Comparison of ENCODE assay signal across 9 cellular contexts in the genomic region with DNA sequence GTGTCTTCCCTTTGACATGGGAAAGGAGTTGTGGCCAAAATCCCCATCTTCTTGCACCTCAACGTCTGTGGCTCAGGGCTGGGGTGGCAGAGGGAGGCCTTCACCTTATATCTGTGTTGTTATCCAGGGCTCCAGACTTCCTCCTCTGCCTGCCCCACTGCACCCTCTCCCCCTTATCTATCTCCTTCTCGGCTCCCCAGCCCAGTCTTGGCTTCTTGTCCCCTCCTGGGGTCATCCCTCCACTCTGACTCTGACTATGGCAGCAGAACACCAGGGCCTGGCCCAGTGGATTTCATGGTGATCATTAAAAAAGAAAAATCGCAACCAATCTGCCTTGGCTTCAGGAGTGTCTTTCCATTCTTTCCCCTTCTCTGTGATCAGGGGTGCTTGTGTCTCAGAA. TPM values are rescaled to one million over a fixed set of nuclear protein-coding genes. Genes with fewer than 3 reads are reported as not detected.
A peak's percentile ranks its signal among the peaks of the same experiment; 100 is the strongest.
DNase-seq lines count a peak whose midpoint lies in the region; ATAC-seq and TF ChIP-seq lines count a peak whose summit lies in the region.
"Had no signal": no experiment of that assay in that cellular context is flagged by ENCODE, and none has a peak within 500 bp of the region (broad histone marks: within the 10 kb centered on the region; RNA-seq: fewer than 3 reads in every experiment).

No MANE protein-coding gene starts in this region.

- no peaks in the 10 kb centered on the region for H3K9me2 ChIP-seq in OCI-LY7 (ENCODE audit: insufficient read depth, low read length)

- peaks cover 9% of the 10 kb centered on the region; the same call in 1 of the 2 replicates for H4K20me1 ChIP-seq in OCI-LY7 (ENCODE audit: insufficient read depth, low read length)
- H4K20me1 ChIP-seq in osteoblast (ENCODE audit: insufficient read depth, low read length): peaks cover 13% of the 10 kb centered on the region

- H3K36me3 ChIP-seq in OCI-LY7 (ENCODE audit: insufficient read depth, low read length): peaks cover 16% of the 10 kb centered on the region
- H3K36me3 ChIP-seq in ectodermal cell (ENCODE audit: control insufficient read depth, insufficient read depth, low read length): no peaks in the 10 kb centered on the region
- H3K36me3 ChIP-seq in osteoblast (ENCODE audit: insufficient read depth, low read length): peaks cover 4% of the 10 kb centered on the region
- H3K36me3 ChIP-seq: vagina had no signal

- peak overlapping the region; percentile 67; the same call in 1 of the 2 replicates for H2AFZ ChIP-seq in OCI-LY7 (ENCODE audit: low read length)
- H2AFZ ChIP-seq in osteoblast (ENCODE audit: low read length): no peak overlapping the region

- intact Hi-C loops in OCI-LY7 (cut with micrococcal nuclease; ENCODE audit: unreplicated experiment): loop anchor here (2.0 to 10.0 kb wide), 3 partner anchors 56 to 1004 kb away; a partner anchor contains a TSS

- CTCF ChIA-PET in OCI-LY7 (lab: Charles Lee; ENCODE audit: unreplicated experiment): no interaction called here

- no peak for ATAC-seq in HG03442 (IDR thresholded peaks at IDR 0.05; ENCODE audit: unreplicated experiment)
- ATAC-seq in HG03095 (IDR thresholded peaks at IDR 0.05; ENCODE audit: unreplicated experiment): no peak
- ATAC-seq in HG03097 (IDR thresholded peaks at IDR 0.05; ENCODE audit: low FRiP score, unreplicated experiment): no peak

- H3K27me3 ChIP-seq in ectodermal cell (ENCODE audit: control insufficient read depth, insufficient read depth, low read length, poor library complexity, severe bottlenecking) (peaks cover 10% of the 10 kb centered on the region), osteoblast (ENCODE audit: insufficient read depth, low read length) (no peaks in the 10 kb centered on the region)
- H3K27me3 ChIP-seq: vagina had no signal

- peak overlapping the region; percentile 67 for H3K27ac ChIP-seq in OCI-LY7 (ENCODE audit: low read depth, low read length, poor library complexity, severe bottlenecking)
- no peak overlapping the region for H3K27ac ChIP-seq in ectodermal cell (ENCODE audit: insufficient read depth, low read depth, low read length, poor library complexity, severe bottlenecking)
- peak overlapping the region; percentile 86 for H3K27ac ChIP-seq in osteoblast (ENCODE audit: low read depth, low read length)

- POLR2A ChIA-PET in OCI-LY7 (lab: Charles Lee): interaction anchor here (1.4 to 1.9 kb wide), 2 partner anchors 8 to 54 kb away, joined by 4 to 10 read pairs; no protein-coding TSS in a partner anchor

- BruUV-seq in OCI-LY7 (replicated peaks; lab: Mats Ljungman, UMichigan): no TSS peak

- H3K4me3 ChIP-seq in OCI-LY7 (ENCODE audit: low read depth, low read length, poor library complexity, severe bottlenecking) (peak overlapping the region; percentile 90), ectodermal cell (ENCODE audit: insufficient read depth, low read depth, low read length) (peak overlapping the region; percentile 86), osteoblast (ENCODE audit: insufficient read depth, low read length) (peak overlapping the region; percentile 98)

- TF ChIP-seq CTCF in OCI-LY7 (conservative IDR thresholded peaks at IDR 0.05; ENCODE audit: low read length) (no peak), osteoblast (IDR thresholded peaks at IDR 0.05; ENCODE audit: extremely low read depth, low read depth, low read length) (no peak)

- H3K4me1 ChIP-seq in OCI-LY7 (ENCODE audit: insufficient read depth, low read length, poor library complexity, severe bottlenecking): peaks cover 25% of the 10 kb centered on the region
- H3K4me1 ChIP-seq in ectodermal cell (ENCODE audit: control insufficient read depth, insufficient read depth, low read length): peaks cover 9% of the 10 kb centered on the region
- peaks cover 17% of the 10 kb centered on the region for H3K4me1 ChIP-seq in osteoblast (ENCODE audit: insufficient read depth, low read length)

- H3K79me2 ChIP-seq in OCI-LY7 (ENCODE audit: insufficient read depth, low read depth, low read length) (peaks cover 38% of the 10 kb centered on the region), osteoblast (ENCODE audit: insufficient read depth, low read length) (peaks cover 27% of the 10 kb centered on the region)

- no peaks in the 10 kb centered on the region for H3K9me3 ChIP-seq in OCI-LY7 (ENCODE audit: low read length)
- H3K9me3 ChIP-seq in ectodermal cell (ENCODE audit: control insufficient read depth, low read length): no peaks in the 10 kb centered on the region
- H3K9me3 ChIP-seq in osteoblast (ENCODE audit: low read depth, low read length): no peaks in the 10 kb centered on the region
- H3K9me3 ChIP-seq: vagina had no signal

- DNase-seq in CMK (ENCODE audit: low read depth) (peak; percentile 82), OCI-LY7 (ENCODE audit: low spot score) (no peak), osteoblast (ENCODE audit: insufficient read length, low spot score, missing footprints) (no peak), NCI-H2196 treated with DMSO at 0.1 percent for 48 hours (lab: John Stamatoyannopoulos, UW; ENCODE audit: unreplicated experiment) (no peak)

- H3K4me2 ChIP-seq in OCI-LY7 (ENCODE audit: low read length) (peak overlapping the region; percentile 92), osteoblast (ENCODE audit: insufficient read depth, low read length) (peak overlapping the region; percentile 99)

- 78 to 87% methylated on average over 3 of the region's 3 CpGs for WGBS in ectodermal cell, 2 experiments

RNA-seq across cellular contexts. Expression of a gene that starts 0.9 kb away (rescaled TPM):
- 20.9 and 22.5 TPM in 2 replicates for total RNA-seq in OCI-LY7 (2014; rRNA removed; shearing (Covaris generic))
- 18.6 and 22.6 TPM in 2 replicates for total RNA-seq in OCI-LY7 (2022)
- polyA plus RNA-seq in ectodermal cell (2013, experiment 1 of 4): 2.4 TPM
- polyA plus RNA-seq in ectodermal cell (2013, experiment 2 of 4): 2.3 TPM
- polyA plus RNA-seq in ectodermal cell (2013, experiment 3 of 4): 2.4 TPM
- polyA plus RNA-seq in ectodermal cell (2013, experiment 4 of 4): 2.1 TPM
- 2.7 and 4.0 TPM in 2 replicates for total RNA-seq in osteoblast

RNA-seq across cellular contexts. Expression of a gene that starts 8.8 kb away (rescaled TPM):
- total RNA-seq in OCI-LY7 (2014; rRNA removed; shearing (Covaris generic)): 9.4 and 13.9 TPM in 2 replicates
- total RNA-seq in OCI-LY7 (2022): 5.1 and 7.2 TPM in 2 replicates
- polyA plus RNA-seq in ectodermal cell (2013, experiment 1 of 4): 32.5 TPM
- polyA plus RNA-seq in ectodermal cell (2013, experiment 2 of 4): 27.0 TPM
- polyA plus RNA-seq in ectodermal cell (2013, experiment 3 of 4): 24.3 TPM
- 26.6 TPM for polyA plus RNA-seq in ectodermal cell (2013, experiment 4 of 4)
- 2.9 and 3.3 TPM in 2 replicates for total RNA-seq in osteoblast

RNA-seq across cellular contexts. Expression of a gene that starts 55.8 kb away (rescaled TPM):
- 66.5 and 76.1 TPM in 2 replicates for total RNA-seq in OCI-LY7 (2014; rRNA removed; shearing (Covaris generic))
- total RNA-seq in OCI-LY7 (2022): 115 and 123 TPM in 2 replicates
- 62.0 TPM for polyA plus RNA-seq in ectodermal cell (2013, experiment 1 of 4)
- 65.5 TPM for polyA plus RNA-seq in ectodermal cell (2013, experiment 2 of 4)
- 50.3 TPM for polyA plus RNA-seq in ectodermal cell (2013, experiment 3 of 4)
- polyA plus RNA-seq in ectodermal cell (2013, experiment 4 of 4): 60.0 TPM
- total RNA-seq in osteoblast: 61.9 and 67.2 TPM in 2 replicates
